Comparison of ENCODE assay signal across 21 cellular contexts in genomic region chr22:32557424-32557823, GRCh38.
DNase-seq lines count a peak whose midpoint lies in the region; ATAC-seq, FAIRE-seq and TF ChIP-seq lines count a peak whose summit lies in the region.
"Had no signal": no experiment of that assay in that cellular context is flagged by ENCODE, and none has a peak within 500 bp of the region (broad histone marks: within the 10 kb centered on the region; RNA-seq: fewer than 3 reads in every experiment).

No MANE protein-coding gene starts in this region.

- H3K4me2 ChIP-seq in A549, result peak overlapping the region; percentile 71

- intact Hi-C loops in prostate gland (cut with DNase I) (no loop called here), ascending aorta (cut with DNase I) (no loop called here)

- 4% methylated on average over 5 of the region's 5 CpGs for WGBS in A549 (ENCODE audit: missing lambda C conversion rate)
- 8% methylated on average over 5 of the region's 5 CpGs for WGBS in prostate gland

- H3K4me1 ChIP-seq in A549 (peaks cover 34% of the 10 kb centered on the region), prostate gland (replicated peaks) (no peaks in the 10 kb centered on the region), ascending aorta (peaks cover 0 to 5% of the 10 kb centered on the region in 2 donors)
- H3K4me1 ChIP-seq: parathyroid adenoma had no signal

- peak; percentile 31 to 65; a peak in 2 of 5 replicates for TF ChIP-seq EP300 in A549 (IDR thresholded peaks at IDR 0.05)

- no peaks in the 10 kb centered on the region for H3K36me3 ChIP-seq in prostate gland
- H3K36me3 ChIP-seq in ascending aorta, result no peaks in the 10 kb centered on the region

- ATAC-seq in A549, result peak; percentile 58 to 59
- ATAC-seq in GM18858 (IDR thresholded peaks at IDR 0.05; ENCODE audit: unreplicated experiment), result no peak
- ATAC-seq: activated CD8-positive, alpha-beta T cell treated with anti-CD3 and anti-CD28 coated beads, Interleukin-2, amount 10 ng/mL, durations not matched to agents 7 days and 5 days; natural killer cell; WTC11 had no signal

- peak in 1 of 2 experiments; percentile 76 for DNase-seq in A549 (ENCODE audit: low read depth in 1 of 2, low spot score in 1 of 2)
- peak; percentile 61 for DNase-seq in M059J (ENCODE audit: low read depth)
- peak; percentile 20 for DNase-seq in fibroblast of mammary gland (ENCODE audit: low read depth)
- peak; percentile 55 for DNase-seq in prostate gland (ENCODE audit: low spot score)
- DNase-seq in COLO668 (lab: John Stamatoyannopoulos, UW; ENCODE audit: unreplicated experiment), result no peak
- no peak for DNase-seq in ascending aorta (ENCODE audit: low spot score in 2 of 2)
- DNase-seq in HT-29 (ENCODE audit: low spot score), result no peak
- DNase-seq: activated CD8-positive, alpha-beta T cell treated with anti-CD3 and anti-CD28 coated beads, Interleukin-2, amount 10 ng/mL, durations not matched to agents 7 days and 5 days; activated T-cell treated with anti-CD3 and anti-CD28 coated beads, Interleukin-2, amount 50 U/mL, for 48 hours; CD4-positive, CD25-positive, alpha-beta regulatory T cell; DMS53; HCEC 1CT; KG1; natural killer cell; NCI-H1417; NCI-H2171 had no signal

- no peak; a peak in 1 of 5 replicates for TF ChIP-seq RAD21 in A549 (conservative IDR thresholded peaks at IDR 0.05 in 1 of 2, IDR thresholded peaks at IDR 0.05 in 1 of 2)

- CTCF ChIA-PET in A549 (lab: Yijun Ruan, JAX), result no interaction called here

- TF ChIP-seq POLR2A in A549 (IDR thresholded peaks at IDR 0.05; ENCODE audit: low read length), result no peak
- TF ChIP-seq POLR2A in prostate gland (IDR thresholded peaks at IDR 0.05), result no peak

- no peaks in the 10 kb centered on the region for H3K9me3 ChIP-seq in A549
- no peaks in the 10 kb centered on the region for H3K9me3 ChIP-seq in prostate gland
- H3K9me3 ChIP-seq in ascending aorta, result no peaks in the 10 kb centered on the region

- H3K27ac ChIP-seq in A549, result peak overlapping the region; percentile 77 to 83
- peak overlapping the region; percentile 4 to 22 for H3K27ac ChIP-seq in prostate gland
- H3K27ac ChIP-seq in ascending aorta, result no peak overlapping the region
- H3K27ac ChIP-seq: parathyroid adenoma had no signal

- H3K4me3 ChIP-seq in A549 (no peak overlapping the region), fibroblast of mammary gland (ENCODE audit: control insufficient read depth, low read depth, low read length) (no peak overlapping the region), prostate gland (no peak overlapping the region), ascending aorta (no peak overlapping the region)

- POLR2A ChIA-PET in A549 (lab: Yijun Ruan, JAX), result no interaction called here

- H3K27me3 ChIP-seq in prostate gland (replicated peaks; ENCODE audit: insufficient read depth), result no peaks in the 10 kb centered on the region
- no peaks in the 10 kb centered on the region for H3K27me3 ChIP-seq in ascending aorta

- TF ChIP-seq CTCF in A549 (IDR thresholded peaks at IDR 0.05) (no peak), fibroblast of mammary gland (conservative IDR thresholded peaks at IDR 0.05; ENCODE audit: control insufficient read depth, insufficient read depth, low read depth, low read length) (no peak), prostate gland (IDR thresholded peaks at IDR 0.05) (no peak), ascending aorta (IDR thresholded peaks at IDR 0.05) (no peak)

- FAIRE-seq in A549 (lab: Jason Lieb, UNC), result no peak
- FAIRE-seq: colon, endothelial cell of umbilical vein had no signal

TF ChIP-seq in A549, 52 proteins besides CTCF, POLR2A, EP300 and RAD21:
- TF ChIP-seq, protein P1, sequence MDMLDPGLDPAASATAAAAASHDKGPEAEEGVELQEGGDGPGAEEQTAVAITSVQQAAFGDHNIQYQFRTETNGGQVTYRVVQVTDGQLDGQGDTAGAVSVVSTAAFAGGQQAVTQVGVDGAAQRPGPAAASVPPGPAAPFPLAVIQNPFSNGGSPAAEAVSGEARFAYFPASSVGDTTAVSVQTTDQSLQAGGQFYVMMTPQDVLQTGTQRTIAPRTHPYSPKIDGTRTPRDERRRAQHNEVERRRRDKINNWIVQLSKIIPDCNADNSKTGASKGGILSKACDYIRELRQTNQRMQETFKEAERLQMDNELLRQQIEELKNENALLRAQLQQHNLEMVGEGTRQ (IDR thresholded peaks at IDR 0.05), result peak; percentile 19; the same call in 1 of the 2 replicates
- TF ChIP-seq RCOR1 (IDR thresholded peaks at IDR 0.05; ENCODE audit: low read depth, low read length) (no peak), JUNB (IDR thresholded peaks at IDR 0.05) (peak; percentile 59; the same call in 1 of the 2 replicates), GATA3 (IDR thresholded peaks at IDR 0.05; ENCODE audit: borderline replicate concordance) (peak; percentile 82; the same call in 1 of the 2 replicates), SMC3 (IDR thresholded peaks at IDR 0.05) (0 out of 3 replicates have a peak, but pooled peaks have one; percentile 8), MAX (IDR thresholded peaks at IDR 0.05) (peak; percentile 57; the same call in 1 of the 2 replicates)

Comparison
In these comparisons a context has a peak if more than half of its experiments do, and no peak if none do; other contexts are left out.
1. DNase-seq: peak in M059J (single experiment), fibroblast of mammary gland (single experiment) and prostate gland (single experiment); none in COLO668 (single experiment), ascending aorta (0 of 2) and HT-29 (single experiment).
2. H3K27ac ChIP-seq: peak in A549 (2 of 2) and prostate gland (2 of 2); none in ascending aorta (0 of 2).